ENCODE assay signal across 12 cellular contexts in the genomic region with DNA sequence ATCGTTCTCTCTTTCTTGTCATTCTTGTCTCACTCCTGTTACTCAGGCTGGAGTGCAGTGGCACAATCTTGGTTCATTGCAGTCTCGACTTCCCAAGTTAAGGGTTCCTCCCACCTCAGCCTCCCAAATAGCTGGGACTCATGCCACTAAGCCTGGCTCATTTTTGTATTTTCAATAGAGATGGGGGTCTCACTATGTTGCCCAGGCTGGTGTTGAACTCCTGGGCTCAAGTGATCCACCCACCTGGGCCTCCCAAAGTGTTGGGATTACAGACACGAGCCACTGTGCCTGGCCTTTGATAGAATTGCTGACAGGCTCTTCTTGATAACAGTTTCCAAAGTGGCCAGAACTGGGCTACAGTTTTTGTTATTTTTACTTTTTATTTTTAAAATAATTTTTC. TPM values are rescaled to one million over a fixed set of nuclear protein-coding genes. Genes with fewer than 3 reads are reported as not detected.
"Had no signal": no experiment of that assay in that cellular context is flagged by ENCODE, and none has a peak within 500 bp of the region (broad histone marks: within the 10 kb centered on the region; RNA-seq: fewer than 3 reads in every experiment).

No MANE protein-coding gene starts in this region.

- ATAC-seq: GM23338, HCT116 had no signal

- H3K4me1 Mint-ChIP-seq: GM23338 had no signal

- H3K4me3 Mint-ChIP-seq: GM23338, H9, HFFc6 had no signal

- H2AFZ ChIP-seq: GM23248, GM23338 had no signal

- DNase-seq: GM23248, GOT3, H7, H9, HCEC 1CT, HFFc6 had no signal

- H3K4me2 ChIP-seq: GM23338 had no signal

- H3K9me3 ChIP-seq: HAP-1 had no signal

- H3K9ac ChIP-seq: GM23248 had no signal

- H3K36me3 ChIP-seq: HAP-1 had no signal

- H3K27ac ChIP-seq: GM23248 had no signal

- FAIRE-seq: H1, H54 had no signal

- H3K27ac Mint-ChIP-seq: GM23338, H9, HFFc6 had no signal

- H3K4me3 ChIP-seq: GM23248, GM23338, HAP-1 had no signal

- H3K9me3 Mint-ChIP-seq: GM23338, H9, HFFc6 had no signal

RNA-seq across cellular contexts. Expression of a gene that starts 32.3 kb away (rescaled TPM):
- total RNA-seq: GM23248, H4 had no signal

RNA-seq across cellular contexts. Expression of a gene that starts 34.4 kb away (rescaled TPM):
- total RNA-seq: GM23248, H1, H7, H9, HFFc6 had no signal
- polyA plus RNA-seq: GM23248, GM23338 had no signal

RNA-seq across cellular contexts. Expression of a gene that starts 34.5 kb away (rescaled TPM):
- total RNA-seq: GM23248, H4, HFFc6 had no signal
- polyA plus RNA-seq: GM23248 had no signal
